ENCODE assay signal across 18 cellular contexts in the genomic region with DNA sequence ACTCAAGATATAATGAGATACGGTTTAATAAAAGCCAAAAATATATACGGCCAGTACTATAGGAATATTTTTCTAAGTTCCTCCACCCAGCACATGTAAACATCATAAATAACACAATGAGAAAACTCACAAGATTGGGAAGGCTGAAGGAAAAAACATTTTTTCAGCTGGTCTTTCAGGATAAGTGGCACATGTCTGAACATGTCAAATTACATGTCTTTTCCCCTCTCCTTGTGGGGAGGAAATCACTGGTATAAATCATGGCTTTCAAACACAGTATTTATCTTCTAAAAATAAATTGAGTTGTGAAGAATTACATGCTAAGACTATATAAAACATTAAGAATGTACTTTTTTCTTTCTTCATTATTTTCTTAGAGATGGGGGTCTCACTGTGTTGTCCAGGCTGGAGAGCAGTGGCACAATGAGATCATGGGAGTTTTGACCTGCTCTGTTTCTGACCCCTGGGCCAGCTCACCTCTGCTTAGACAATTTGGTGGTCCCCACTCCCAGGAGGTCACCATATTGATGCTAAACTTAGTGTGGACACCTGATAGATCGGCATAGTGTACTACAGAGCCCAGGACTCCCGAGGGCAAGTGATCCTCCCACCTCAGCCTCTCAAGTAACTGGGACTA.
"Had no signal": no experiment of that assay in that cellular context is flagged by ENCODE, and none has a peak within 500 bp of the region (broad histone marks: within the 10 kb centered on the region; RNA-seq: fewer than 3 reads in every experiment).

No MANE protein-coding gene starts in this region.

- DNase-seq: effector memory CD8-positive, alpha-beta T cell; erythroblast; head of caudate nucleus; left colon; left ventricle myocardium superior; mucosa of descending colon; naive thymus-derived CD8-positive, alpha-beta T cell; posterior cingulate gyrus; small intestine; stimulated activated CD4-positive, alpha-beta T cell treated with anti-CD3 and anti-CD28 coated beads, Interleukin-4, amount 100 ng/mL, for 1 hour; stimulated activated CD8-positive, alpha-beta memory T cell treated with anti-CD3 and anti-CD28 coated beads, Interleukin-4, amount 100 ng/mL, for 48 hours; transverse colon had no signal

- H3K4me1 Mint-ChIP-seq: naive thymus-derived CD8-positive, alpha-beta T cell; stimulated activated effector memory CD8-positive, alpha-beta T cell treated with anti-CD3 and anti-CD28 coated beads, Interleukin-12 subunit alpha, Interleukin-12 subunit beta, amount 100 ng/mL, for 72 hours had no signal

- H2AFZ ChIP-seq: hepatocyte had no signal

- H3K4me3 Mint-ChIP-seq: effector memory CD8-positive, alpha-beta T cell; naive thymus-derived CD8-positive, alpha-beta T cell; neural crest cell; stimulated activated effector memory CD8-positive, alpha-beta T cell treated with anti-CD3 and anti-CD28 coated beads, Interleukin-12 subunit alpha, Interleukin-12 subunit beta, amount 100 ng/mL, for 72 hours; stimulated activated naive CD8-positive, alpha-beta T cell treated with anti-CD3 and anti-CD28 coated beads, Interleukin-15, Interleukin-2, amounts not matched to agents 100 ng/mL and 50 ng/mL, for 24 hours had no signal

- H3K27me3 ChIP-seq: hepatocyte, transverse colon had no signal

- H3K9me3 ChIP-seq: mucosa of descending colon, thoracic aorta, transverse colon had no signal

- H3K9me3 Mint-ChIP-seq: stimulated activated naive CD8-positive, alpha-beta T cell treated with anti-CD3 and anti-CD28 coated beads, Interleukin-15, Interleukin-2, amounts not matched to agents 100 ng/mL and 50 ng/mL, for 24 hours had no signal

- H3K4me3 ChIP-seq: hepatocyte, lung, mucosa of descending colon, thoracic aorta, transverse colon had no signal

- H3K4me2 ChIP-seq: hepatocyte had no signal

- H3K36me3 ChIP-seq: transverse colon had no signal

- H3K36me3 Mint-ChIP-seq: stimulated activated effector memory CD8-positive, alpha-beta T cell treated with anti-CD3 and anti-CD28 coated beads, Interleukin-12 subunit alpha, Interleukin-12 subunit beta, amount 100 ng/mL, for 72 hours had no signal

- ATAC-seq: effector memory CD8-positive, alpha-beta T cell; left colon; left ventricle myocardium superior; mucosa of descending colon; naive thymus-derived CD8-positive, alpha-beta T cell; stimulated activated effector memory CD8-positive, alpha-beta T cell treated with anti-CD3 and anti-CD28 coated beads, Interleukin-12 subunit alpha, Interleukin-12 subunit beta, amount 100 ng/mL, for 72 hours had no signal

- H3K27ac Mint-ChIP-seq: effector memory CD8-positive, alpha-beta T cell; naive thymus-derived CD8-positive, alpha-beta T cell; stimulated activated effector memory CD8-positive, alpha-beta T cell treated with anti-CD3 and anti-CD28 coated beads, Interleukin-12 subunit alpha, Interleukin-12 subunit beta, amount 100 ng/mL, for 72 hours; stimulated activated naive CD8-positive, alpha-beta T cell treated with anti-CD3 and anti-CD28 coated beads, Interleukin-15, Interleukin-2, amounts not matched to agents 100 ng/mL and 50 ng/mL, for 24 hours had no signal

- H3K27ac ChIP-seq: hepatocyte, thoracic aorta, transverse colon had no signal

- H3K4me1 ChIP-seq: transverse colon had no signal

- H3K79me2 ChIP-seq: hepatocyte had no signal
